Comparison of ENCODE assay signal across 1 cellular context in the genomic region with DNA sequence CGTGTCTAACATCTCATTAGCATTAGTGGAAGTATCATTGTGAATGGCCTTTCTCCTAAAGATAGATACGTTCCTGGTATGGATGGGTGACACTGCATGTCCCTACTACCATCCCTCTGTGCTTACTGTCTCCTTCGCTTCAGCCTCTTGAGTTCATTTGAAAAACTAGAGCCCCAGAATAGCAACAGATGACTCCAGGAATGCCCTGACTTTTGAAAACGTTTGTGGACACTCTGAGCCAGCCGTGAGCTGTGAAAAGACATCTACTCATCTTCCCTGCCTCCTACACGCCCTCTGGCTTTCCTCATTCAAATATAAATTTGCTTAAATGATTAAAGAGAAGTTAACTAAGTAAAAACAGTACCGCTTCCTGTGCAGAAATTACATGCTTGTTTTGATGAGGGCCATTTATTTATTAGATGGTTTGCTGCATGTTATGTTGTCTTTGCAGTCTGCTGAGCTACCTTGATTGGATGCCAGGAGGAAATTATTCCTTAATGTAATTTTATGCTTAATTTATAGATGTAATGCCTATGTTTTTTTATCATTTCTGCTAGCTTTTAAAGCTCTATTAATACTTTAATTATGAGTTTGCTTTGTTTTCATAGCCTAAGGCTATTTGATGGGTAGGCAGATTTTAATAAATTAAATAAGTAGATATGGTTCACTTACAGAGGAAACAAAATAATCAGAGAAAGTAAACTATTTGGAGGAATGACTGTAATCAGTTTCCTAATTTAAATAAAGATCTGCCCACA.
TF ChIP-seq lines count a peak whose summit lies in the region.

No MANE protein-coding gene starts in this region.

TF ChIP-seq in K562, 482 proteins besides CTCF, POLR2A, EP300 and RAD21 (continued from another document):
- TF ChIP-seq, protein P1, sequence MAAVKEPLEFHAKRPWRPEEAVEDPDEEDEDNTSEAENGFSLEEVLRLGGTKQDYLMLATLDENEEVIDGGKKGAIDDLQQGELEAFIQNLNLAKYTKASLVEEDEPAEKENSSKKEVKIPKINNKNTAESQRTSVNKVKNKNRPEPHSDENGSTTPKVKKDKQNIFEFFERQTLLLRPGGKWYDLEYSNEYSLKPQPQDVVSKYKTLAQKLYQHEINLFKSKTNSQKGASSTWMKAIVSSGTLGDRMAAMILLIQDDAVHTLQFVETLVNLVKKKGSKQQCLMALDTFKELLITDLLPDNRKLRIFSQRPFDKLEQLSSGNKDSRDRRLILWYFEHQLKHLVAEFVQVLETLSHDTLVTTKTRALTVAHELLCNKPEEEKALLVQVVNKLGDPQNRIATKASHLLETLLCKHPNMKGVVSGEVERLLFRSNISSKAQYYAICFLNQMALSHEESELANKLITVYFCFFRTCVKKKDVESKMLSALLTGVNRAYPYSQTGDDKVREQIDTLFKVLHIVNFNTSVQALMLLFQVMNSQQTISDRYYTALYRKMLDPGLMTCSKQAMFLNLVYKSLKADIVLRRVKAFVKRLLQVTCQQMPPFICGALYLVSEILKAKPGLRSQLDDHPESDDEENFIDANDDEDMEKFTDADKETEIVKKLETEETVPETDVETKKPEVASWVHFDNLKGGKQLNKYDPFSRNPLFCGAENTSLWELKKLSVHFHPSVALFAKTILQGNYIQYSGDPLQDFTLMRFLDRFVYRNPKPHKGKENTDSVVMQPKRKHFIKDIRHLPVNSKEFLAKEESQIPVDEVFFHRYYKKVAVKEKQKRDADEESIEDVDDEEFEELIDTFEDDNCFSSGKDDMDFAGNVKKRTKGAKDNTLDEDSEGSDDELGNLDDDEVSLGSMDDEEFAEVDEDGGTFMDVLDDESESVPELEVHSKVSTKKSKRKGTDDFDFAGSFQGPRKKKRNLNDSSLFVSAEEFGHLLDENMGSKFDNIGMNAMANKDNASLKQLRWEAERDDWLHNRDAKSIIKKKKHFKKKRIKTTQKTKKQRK (IDR thresholded peaks at IDR 0.05; ENCODE audit: borderline replicate concordance, low read depth, low read length): no peak
- TF ChIP-seq NEUROD1 (IDR thresholded peaks at IDR 0.05; ENCODE audit: borderline replicate concordance, low read depth, low read length, partially characterized antibody): no peak
- no peak for TF ChIP-seq ARNT (IDR thresholded peaks at IDR 0.05)
- TF ChIP-seq RFX1 (IDR thresholded peaks at IDR 0.05): no peak
- no peak for TF ChIP-seq ZNF12 (CRISPR knock-in tag; IDR thresholded peaks at IDR 0.05)
- TF ChIP-seq IFI16 (CRISPR knock-in tag; IDR thresholded peaks at IDR 0.05): no peak
- no peak for TF ChIP-seq BHLHE40 (IDR thresholded peaks at IDR 0.05; ENCODE audit: low read length)
- no peak for TF ChIP-seq PURB (CRISPR knock-in tag; IDR thresholded peaks at IDR 0.05; ENCODE audit: low read depth)
- no peak for TF ChIP-seq DIDO1 (tag; IDR thresholded peaks at IDR 0.05; ENCODE audit: low read depth)
- TF ChIP-seq CXXC5 (CRISPR knock-in tag; IDR thresholded peaks at IDR 0.05): no peak
- no peak for TF ChIP-seq CHCHD3 (CRISPR knock-in tag; IDR thresholded peaks at IDR 0.05)
- TF ChIP-seq, protein P2, sequence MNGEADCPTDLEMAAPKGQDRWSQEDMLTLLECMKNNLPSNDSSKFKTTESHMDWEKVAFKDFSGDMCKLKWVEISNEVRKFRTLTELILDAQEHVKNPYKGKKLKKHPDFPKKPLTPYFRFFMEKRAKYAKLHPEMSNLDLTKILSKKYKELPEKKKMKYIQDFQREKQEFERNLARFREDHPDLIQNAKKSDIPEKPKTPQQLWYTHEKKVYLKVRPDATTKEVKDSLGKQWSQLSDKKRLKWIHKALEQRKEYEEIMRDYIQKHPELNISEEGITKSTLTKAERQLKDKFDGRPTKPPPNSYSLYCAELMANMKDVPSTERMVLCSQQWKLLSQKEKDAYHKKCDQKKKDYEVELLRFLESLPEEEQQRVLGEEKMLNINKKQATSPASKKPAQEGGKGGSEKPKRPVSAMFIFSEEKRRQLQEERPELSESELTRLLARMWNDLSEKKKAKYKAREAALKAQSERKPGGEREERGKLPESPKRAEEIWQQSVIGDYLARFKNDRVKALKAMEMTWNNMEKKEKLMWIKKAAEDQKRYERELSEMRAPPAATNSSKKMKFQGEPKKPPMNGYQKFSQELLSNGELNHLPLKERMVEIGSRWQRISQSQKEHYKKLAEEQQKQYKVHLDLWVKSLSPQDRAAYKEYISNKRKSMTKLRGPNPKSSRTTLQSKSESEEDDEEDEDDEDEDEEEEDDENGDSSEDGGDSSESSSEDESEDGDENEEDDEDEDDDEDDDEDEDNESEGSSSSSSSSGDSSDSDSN (IDR thresholded peaks at IDR 0.05; ENCODE audit: borderline replicate concordance in 1 of 2, low read depth in 2 of 2, low read length in 2 of 2): no peak
- TF ChIP-seq, protein P3, sequence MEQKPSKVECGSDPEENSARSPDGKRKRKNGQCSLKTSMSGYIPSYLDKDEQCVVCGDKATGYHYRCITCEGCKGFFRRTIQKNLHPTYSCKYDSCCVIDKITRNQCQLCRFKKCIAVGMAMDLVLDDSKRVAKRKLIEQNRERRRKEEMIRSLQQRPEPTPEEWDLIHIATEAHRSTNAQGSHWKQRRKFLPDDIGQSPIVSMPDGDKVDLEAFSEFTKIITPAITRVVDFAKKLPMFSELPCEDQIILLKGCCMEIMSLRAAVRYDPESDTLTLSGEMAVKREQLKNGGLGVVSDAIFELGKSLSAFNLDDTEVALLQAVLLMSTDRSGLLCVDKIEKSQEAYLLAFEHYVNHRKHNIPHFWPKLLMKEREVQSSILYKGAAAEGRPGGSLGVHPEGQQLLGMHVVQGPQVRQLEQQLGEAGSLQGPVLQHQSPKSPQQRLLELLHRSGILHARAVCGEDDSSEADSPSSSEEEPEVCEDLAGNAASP (IDR thresholded peaks at IDR 0.05): no peak
- TF ChIP-seq ZNF717 (CRISPR knock-in tag; IDR thresholded peaks at IDR 0.05): no peak
- TF ChIP-seq HNRNPL (IDR thresholded peaks at IDR 0.05; ENCODE audit: low read depth, low read length): no peak
- TF ChIP-seq ETS2 (tag; IDR thresholded peaks at IDR 0.05; ENCODE audit: borderline replicate concordance, poor library complexity, severe bottlenecking): no peak
- no peak for TF ChIP-seq IRF2 (CRISPR knock-in tag; IDR thresholded peaks at IDR 0.05)
- TF ChIP-seq KAT8 (IDR thresholded peaks at IDR 0.05; ENCODE audit: low read depth): no peak
